31 cellular contexts compared by ENCODE assay signal in genomic region chr7:110650313-110650712, GRCh38.
"Had no signal": no experiment of that assay in that cellular context is flagged by ENCODE, and none has a peak within 500 bp of the region (broad histone marks: within the 10 kb centered on the region; RNA-seq: fewer than 3 reads in every experiment).

No MANE protein-coding gene starts in this region.

- H3K36me3 Mint-ChIP-seq: memory B cell; mesothelial cell of epicardium; naive B cell; natural killer cell treated with Interleukin-12 subunit alpha and Interleukin-12 subunit beta and Interleukin-15 and Interleukin-18, amount 100 ng/mL, for 72 hours had no signal

- H3K4me3 Mint-ChIP-seq: memory B cell; mesothelial cell of epicardium; naive B cell; natural killer cell treated with Interleukin-12 subunit alpha and Interleukin-12 subunit beta and Interleukin-15 and Interleukin-18, amount 100 ng/mL, for 72 hours; neural crest cell; stimulated activated naive CD8-positive, alpha-beta T cell treated with anti-CD3 and anti-CD28 coated beads, Interleukin-15, amount 100 ng/mL, for 72 hours had no signal

- H3K27me3 ChIP-seq: esophagus squamous epithelium, suprapubic skin, transverse colon, upper lobe of right lung, uterus had no signal

- H3K27ac Mint-ChIP-seq: memory B cell; mesothelial cell of epicardium; naive B cell; natural killer cell treated with Interleukin-12 subunit alpha and Interleukin-12 subunit beta and Interleukin-15 and Interleukin-18, amount 100 ng/mL, for 72 hours; progenitor cell of endocrine pancreas; stimulated activated naive CD8-positive, alpha-beta T cell treated with anti-CD3 and anti-CD28 coated beads, Interleukin-15, amount 100 ng/mL, for 72 hours had no signal

- FAIRE-seq: endothelial cell of umbilical vein, keratinocyte had no signal

- H3K4me1 Mint-ChIP-seq: memory B cell; naive B cell; neural crest cell; stimulated activated naive CD8-positive, alpha-beta T cell treated with anti-CD3 and anti-CD28 coated beads, Interleukin-15, amount 100 ng/mL, for 72 hours had no signal

- H3K27me3 Mint-ChIP-seq: memory B cell; naive B cell; natural killer cell treated with Interleukin-12 subunit alpha and Interleukin-12 subunit beta and Interleukin-15 and Interleukin-18, amount 100 ng/mL, for 72 hours; progenitor cell of endocrine pancreas; stimulated activated naive CD8-positive, alpha-beta T cell treated with anti-CD3 and anti-CD28 coated beads, Interleukin-15, amount 100 ng/mL, for 72 hours had no signal

- H3K36me3 ChIP-seq: esophagus squamous epithelium, suprapubic skin, transverse colon, upper lobe of right lung, uterus had no signal

- H3K4me1 ChIP-seq: esophagus squamous epithelium, parathyroid adenoma, suprapubic skin, transverse colon, upper lobe of right lung, uterus had no signal

- H3K27ac ChIP-seq: coronary artery, esophagus squamous epithelium, parathyroid adenoma, suprapubic skin, transverse colon, upper lobe of right lung, uterus had no signal

- H3K4me3 ChIP-seq: coronary artery, esophagus squamous epithelium, lung, mucosa of descending colon, smooth muscle cell, suprapubic skin, transverse colon, upper lobe of right lung, uterus had no signal

- H3K4me2 ChIP-seq: smooth muscle cell had no signal

- H3K79me2 ChIP-seq: parathyroid adenoma had no signal

- H3K9me3 ChIP-seq: esophagus squamous epithelium, mucosa of descending colon, transverse colon, upper lobe of right lung, uterus had no signal

- H3K9me3 Mint-ChIP-seq: neural crest cell had no signal

- ATAC-seq: left ventricle myocardium superior; mucosa of descending colon; natural killer cell treated with Interleukin-12 subunit alpha and Interleukin-12 subunit beta and Interleukin-15 and Interleukin-18, amount 100 ng/mL, for 72 hours; sciatic nerve; stimulated activated naive CD8-positive, alpha-beta T cell treated with anti-CD3 and anti-CD28 coated beads, Interleukin-15, amount 100 ng/mL, for 72 hours; upper lobe of right lung had no signal

- H3K9ac ChIP-seq: parathyroid adenoma had no signal

- DNase-seq: dermis blood vessel endothelial cell; effector memory CD4-positive, alpha-beta T cell; erythroblast; esophagus squamous epithelium; foreskin melanocyte; hypothalamus; left ventricle myocardium superior; mucosa of descending colon; naive B cell; stimulated activated CD4-positive, alpha-beta T cell treated with anti-CD3 and anti-CD28 coated beads, Interleukin-12 subunit alpha, Interleukin-12 subunit beta, amount 100 ng/mL, for 4 hours; stimulated activated CD4-positive, alpha-beta T cell treated with anti-CD3 and anti-CD28 coated beads, Interleukin-1b, Interleukin-23, amount 100 ng/mL, for 48 hours; stimulated activated CD4-positive, alpha-beta T cell treated with anti-CD3 and anti-CD28 coated beads, Interleukin-4, amount 100 ng/mL, for 1 hour; stimulated activated CD8-positive, alpha-beta memory T cell treated with anti-CD3 and anti-CD28 coated beads, Interleukin-4, amount 100 ng/mL, for 48 hours; stimulated activated naive CD4-positive, alpha-beta T cell; stimulated activated naive CD8-positive, alpha-beta T cell treated with anti-CD3 and anti-CD28 coated beads, Interleukin-15, amount 100 ng/mL, for 72 hours; transverse colon; upper lobe of right lung; uterus had no signal

- H2AFZ ChIP-seq: parathyroid adenoma had no signal
